ENCODE assay signal across 1 cellular context in the genomic region with DNA sequence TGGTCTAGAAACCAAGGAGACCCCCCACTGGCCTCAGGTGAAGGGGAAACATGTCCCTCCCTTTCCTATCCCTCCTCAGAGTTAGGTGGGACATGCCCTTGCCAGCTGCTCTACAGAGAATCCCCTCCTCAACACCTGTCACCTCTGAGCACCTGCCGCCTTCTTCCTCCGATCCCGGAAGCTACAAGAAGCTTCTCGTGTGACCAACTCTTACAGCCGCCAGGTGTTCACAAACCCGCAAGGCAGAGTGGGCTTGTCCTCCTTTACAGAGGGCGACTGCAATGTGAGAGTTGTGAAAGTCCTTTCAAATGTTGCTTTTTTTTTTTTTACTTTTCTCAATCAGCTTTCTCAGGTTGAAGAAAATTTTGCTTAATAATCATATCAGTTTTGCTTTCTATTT.
A peak's percentile ranks its signal among the peaks of the same experiment; 100 is the strongest.
TF ChIP-seq lines count a peak whose summit lies in the region.

No MANE protein-coding gene starts in this region.

TF ChIP-seq in K562, 482 proteins besides CTCF, POLR2A, EP300 and RAD21:
- TF ChIP-seq ZNF324 (CRISPR knock-in tag; IDR thresholded peaks at IDR 0.05) (no peak), ZNF316 (IDR thresholded peaks at IDR 0.05) (peak; percentile 50), NFIC (IDR thresholded peaks at IDR 0.05) (no peak)
